In the genomic region with DNA sequence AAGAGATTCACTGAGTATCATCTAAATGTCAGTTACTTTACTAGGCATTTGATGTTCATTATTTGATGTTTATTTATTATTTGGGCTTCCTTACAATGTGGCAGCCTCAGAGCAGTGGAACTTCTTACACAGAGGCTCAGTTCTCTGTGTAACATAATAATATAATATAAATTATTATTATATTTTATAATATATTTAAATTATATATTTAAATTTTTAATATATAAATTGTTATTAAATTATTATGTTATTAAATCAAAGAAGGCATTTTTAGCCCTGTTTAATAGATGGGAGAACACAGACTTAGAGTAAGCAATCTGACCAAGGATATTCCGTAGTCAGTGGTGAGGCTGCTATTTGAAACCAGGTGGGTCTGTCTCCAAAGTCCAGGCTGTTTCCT, we compare ENCODE assay signal across 36 cellular contexts.
"Had no signal": no experiment of that assay in that cellular context is flagged by ENCODE, and none has a peak within 500 bp of the region (broad histone marks: within the 10 kb centered on the region; RNA-seq: fewer than 3 reads in every experiment).

No MANE protein-coding gene starts in this region.

- H3K27ac Mint-ChIP-seq: activated naive CD4-positive, alpha-beta T cell treated with anti-CD3 and anti-CD28 coated beads for 36 hours; activated naive CD4-positive, alpha-beta T cell treated with anti-CD3 and anti-CD28 coated beads, Interleukin-2, amount 10 ng/mL, durations not matched to agents 7 days and 5 days; activated naive CD4-positive, alpha-beta T cell treated with anti-CD3 and anti-CD28 coated beads, Interleukin-2, amount 50 U/mL, for 24 hours; activated naive CD4-positive, alpha-beta T cell treated with anti-CD3 and anti-CD28 coated beads, Interleukin-2, amount 50 U/mL, for 72 hours; activated naive CD8-positive, alpha-beta T cell; activated naive CD8-positive, alpha-beta T cell treated with anti-CD3 and anti-CD28 coated beads for 36 hours; activated naive CD8-positive, alpha-beta T cell treated with anti-CD3 and anti-CD28 coated beads, Interleukin-2, amount 10 ng/mL, durations not matched to agents 7 days and 5 days; activated naive CD8-positive, alpha-beta T cell treated with anti-CD3 and anti-CD28 coated beads, Interleukin-2, amount 50 U/mL, for 24 hours; activated T-cell treated with anti-CD3 and anti-CD28 coated beads, Interleukin-2, amount 50 U/mL, for 24 hours; activated T-cell treated with anti-CD3 and anti-CD28 coated beads, Interleukin-2, amount 50 U/mL, for 72 hours; activated T-helper 1 cell treated with anti-CD3 and anti-CD28 coated beads, Interleukin-12 subunit alpha, Interleukin-12 subunit beta, Interleukin-2, Interleukin-4 antibody, amounts not matched to agents 30 ng/mL and 10 ng/mL and 1 ng/mL, durations not matched to agents 14 hours and 24 hours and 36 hours; activated T-helper 17 cell treated with anti-CD3 and anti-CD28 coated beads, Interleukin-2, amount 50 U/mL, for 72 hours; activated T-helper 2 cell treated with anti-CD3 and anti-CD28 coated beads, Interferon-gamma antibody, Interleukin-2, Interleukin-4, amounts not matched to agents 10 μg/mL and 5 μg/mL and 100 μg/mL, durations not matched to agents 14 hours and 24 hours and 36 hours; brain had no signal

- ATAC-seq: activated naive CD4-positive, alpha-beta T cell treated with anti-CD3 and anti-CD28 coated beads, Interleukin-2, amount 50 U/mL, for 72 hours; activated naive CD8-positive, alpha-beta T cell treated with anti-CD3 and anti-CD28 coated beads, Interleukin-2, amount 50 U/mL, for 24 hours; activated T-cell treated with anti-CD3 and anti-CD28 coated beads, Interleukin-2, amount 50 U/mL, for 4 hours; activated T-cell treated with anti-CD3 and anti-CD28 coated beads, Interleukin-2, amount 50 U/mL, for 72 hours; activated T-helper 17 cell treated with anti-CD3 and anti-CD28 coated beads, Interleukin-2, amount 50 U/mL, for 72 hours; body of pancreas had no signal

- H3K4me3 Mint-ChIP-seq: activated naive CD4-positive, alpha-beta T cell treated with anti-CD3 and anti-CD28 coated beads for 36 hours; activated naive CD4-positive, alpha-beta T cell treated with anti-CD3 and anti-CD28 coated beads, Interleukin-2, amount 10 ng/mL, durations not matched to agents 7 days and 5 days; activated naive CD4-positive, alpha-beta T cell treated with anti-CD3 and anti-CD28 coated beads, Interleukin-2, amount 50 U/mL, for 24 hours; activated naive CD8-positive, alpha-beta T cell; activated naive CD8-positive, alpha-beta T cell treated with anti-CD3 and anti-CD28 coated beads for 36 hours; activated naive CD8-positive, alpha-beta T cell treated with anti-CD3 and anti-CD28 coated beads, Interleukin-2, amount 10 ng/mL, durations not matched to agents 7 days and 5 days; activated naive CD8-positive, alpha-beta T cell treated with anti-CD3 and anti-CD28 coated beads, Interleukin-2, amount 50 U/mL, for 24 hours; activated T-cell treated with anti-CD3 and anti-CD28 coated beads, Interleukin-2, amount 50 U/mL, for 24 hours; activated T-cell treated with anti-CD3 and anti-CD28 coated beads, Interleukin-2, amount 50 U/mL, for 4 hours; activated T-cell treated with anti-CD3 and anti-CD28 coated beads, Interleukin-2, amount 50 U/mL, for 72 hours; activated T-helper 1 cell treated with anti-CD3 and anti-CD28 coated beads, Interleukin-12 subunit alpha, Interleukin-12 subunit beta, Interleukin-2, Interleukin-4 antibody, amounts not matched to agents 30 ng/mL and 10 ng/mL and 1 ng/mL, durations not matched to agents 14 hours and 24 hours and 36 hours; activated T-helper 17 cell treated with anti-CD3 and anti-CD28 coated beads, Interleukin-2, amount 50 U/mL, for 72 hours; brain; central memory CD8-positive, alpha-beta T cell had no signal

- H3K36me3 Mint-ChIP-seq: activated naive CD4-positive, alpha-beta T cell treated with anti-CD3 and anti-CD28 coated beads, Interleukin-2, amount 10 ng/mL, durations not matched to agents 7 days and 5 days; activated naive CD4-positive, alpha-beta T cell treated with anti-CD3 and anti-CD28 coated beads, Interleukin-2, amount 50 U/mL, for 24 hours; activated naive CD4-positive, alpha-beta T cell treated with anti-CD3 and anti-CD28 coated beads, Interleukin-2, amount 50 U/mL, for 72 hours; activated naive CD8-positive, alpha-beta T cell; activated naive CD8-positive, alpha-beta T cell treated with anti-CD3 and anti-CD28 coated beads for 36 hours; activated naive CD8-positive, alpha-beta T cell treated with anti-CD3 and anti-CD28 coated beads, Interleukin-2, amount 10 ng/mL, durations not matched to agents 7 days and 5 days; brain had no signal

- FAIRE-seq: astrocyte, bronchial epithelial cell had no signal

- H3K4me1 Mint-ChIP-seq: activated naive CD4-positive, alpha-beta T cell treated with anti-CD3 and anti-CD28 coated beads, Interleukin-2, amount 10 ng/mL, durations not matched to agents 7 days and 5 days; activated naive CD4-positive, alpha-beta T cell treated with anti-CD3 and anti-CD28 coated beads, Interleukin-2, amount 50 U/mL, for 24 hours; activated naive CD8-positive, alpha-beta T cell treated with anti-CD3 and anti-CD28 coated beads for 36 hours; activated naive CD8-positive, alpha-beta T cell treated with anti-CD3 and anti-CD28 coated beads, Interleukin-2, amount 10 ng/mL, durations not matched to agents 7 days and 5 days; activated naive CD8-positive, alpha-beta T cell treated with anti-CD3 and anti-CD28 coated beads, Interleukin-2, amount 50 U/mL, for 24 hours; activated T-helper 17 cell treated with anti-CD3 and anti-CD28 coated beads, Interleukin-2, amount 50 U/mL, for 72 hours; central memory CD8-positive, alpha-beta T cell had no signal

- H3K9me3 Mint-ChIP-seq: activated naive CD4-positive, alpha-beta T cell treated with anti-CD3 and anti-CD28 coated beads for 36 hours; activated naive CD4-positive, alpha-beta T cell treated with anti-CD3 and anti-CD28 coated beads, Interleukin-2, amount 10 ng/mL, durations not matched to agents 7 days and 5 days; activated naive CD4-positive, alpha-beta T cell treated with anti-CD3 and anti-CD28 coated beads, Interleukin-2, amount 50 U/mL, for 24 hours; activated naive CD8-positive, alpha-beta T cell treated with anti-CD3 and anti-CD28 coated beads for 36 hours; activated naive CD8-positive, alpha-beta T cell treated with anti-CD3 and anti-CD28 coated beads, Interleukin-2, amount 10 ng/mL, durations not matched to agents 7 days and 5 days; activated naive CD8-positive, alpha-beta T cell treated with anti-CD3 and anti-CD28 coated beads, Interleukin-2, amount 50 U/mL, for 24 hours; activated T-cell treated with anti-CD3 and anti-CD28 coated beads, Interleukin-2, amount 50 U/mL, for 4 hours; activated T-helper 1 cell treated with anti-CD3 and anti-CD28 coated beads, Interleukin-12 subunit alpha, Interleukin-12 subunit beta, Interleukin-2, Interleukin-4 antibody, amounts not matched to agents 30 ng/mL and 10 ng/mL and 1 ng/mL, durations not matched to agents 14 hours and 24 hours and 36 hours; activated T-helper 2 cell treated with anti-CD3 and anti-CD28 coated beads, Interferon-gamma antibody, Interleukin-2, Interleukin-4, amounts not matched to agents 10 μg/mL and 5 μg/mL and 100 μg/mL, durations not matched to agents 14 hours and 24 hours and 36 hours had no signal

- DNase-seq: activated effector memory CD4-positive, alpha-beta T cell treated with anti-CD3 and anti-CD28 coated beads, Interleukin-2, amount 50 U/mL, for 16 hours; activated effector memory CD4-positive, alpha-beta T cell treated with Interleukin-2 at 50 U/mL for 16 hours; activated gamma-delta T cell; activated gamma-delta T cell treated with Interleukin-2 at 50 U/mL for 16 hours; activated naive CD4-positive, alpha-beta T cell; activated naive CD4-positive, alpha-beta T cell treated with anti-CD3 and anti-CD28 coated beads for 36 hours; activated naive CD4-positive, alpha-beta T cell treated with anti-CD3 and anti-CD28 coated beads, Interleukin-2, amount 10 ng/mL, durations not matched to agents 7 days and 5 days; activated naive CD4-positive, alpha-beta T cell treated with anti-CD3 and anti-CD28 coated beads, Interleukin-2, amount 50 U/mL, for 16 hours; activated naive CD4-positive, alpha-beta T cell treated with Interleukin-2 at 50 U/mL for 16 hours; activated naive CD8-positive, alpha-beta T cell treated with anti-CD3 and anti-CD28 coated beads for 36 hours; activated naive CD8-positive, alpha-beta T cell treated with anti-CD3 and anti-CD28 coated beads, Interleukin-2, amount 10 ng/mL, durations not matched to agents 7 days and 5 days; activated naive CD8-positive, alpha-beta T cell treated with anti-CD3 and anti-CD28 coated beads, Interleukin-2, amount 50 U/mL, for 24 hours; activated T-cell treated with anti-CD3 and anti-CD28 coated beads, Interleukin-2, amount 50 U/mL, for 24 hours; activated T-cell treated with anti-CD3 and anti-CD28 coated beads, Interleukin-2, amount 50 U/mL, for 4 hours; activated T-cell treated with anti-CD3 and anti-CD28 coated beads, Interleukin-2, amount 50 U/mL, for 48 hours; activated T-cell treated with anti-CD3 and anti-CD28 coated beads, Interleukin-2, amount 50 U/mL, for 72 hours; adrenal gland; amniotic stem cell; amygdala; anterior cingulate cortex; aorta; body of pancreas; brain microvascular endothelial cell; caudate nucleus; central memory CD4-positive, alpha-beta T cell; cerebellar nuclear complex had no signal
